Comparison of ENCODE assay signal across 8 cellular contexts in the genomic region with DNA sequence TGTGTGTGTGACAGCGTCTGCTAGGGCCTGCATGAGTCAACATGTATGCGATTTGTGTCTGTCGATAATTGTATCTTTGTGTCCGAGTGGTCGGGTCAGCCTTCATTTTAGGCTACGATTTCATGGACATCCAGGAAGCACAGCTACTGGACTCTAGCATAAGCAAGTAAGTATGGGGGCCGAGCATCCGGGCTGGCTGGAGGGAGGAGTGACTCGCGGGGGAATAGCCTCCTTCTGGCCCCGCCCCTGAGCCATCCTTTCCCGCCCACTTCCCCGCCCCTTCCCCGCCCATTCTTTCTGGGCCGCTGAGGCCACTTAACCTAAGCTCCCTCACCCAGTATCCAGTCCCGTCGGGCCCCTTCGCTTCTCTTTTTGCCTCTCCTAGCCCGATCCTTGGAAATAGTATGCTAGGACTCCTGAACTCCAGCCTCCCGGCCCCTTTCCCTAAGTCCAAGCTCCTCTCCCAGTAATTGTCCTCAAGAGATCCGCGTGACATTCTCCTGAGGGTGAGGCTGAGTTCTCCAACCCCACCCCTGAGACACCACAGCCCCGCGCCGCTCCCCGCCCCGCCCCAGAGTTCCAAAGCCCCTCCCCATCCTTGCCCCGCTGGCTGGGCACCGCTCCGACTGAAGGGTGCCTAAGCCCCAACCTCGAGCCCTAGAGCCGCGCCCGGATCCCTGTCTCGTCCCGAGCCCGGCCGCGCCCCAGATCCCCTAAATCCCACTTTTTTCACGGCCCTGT. TPM values are rescaled to one million over a fixed set of nuclear protein-coding genes. Genes with fewer than 3 reads are reported as not detected.
DNase-seq lines count a peak whose midpoint lies in the region; ATAC-seq and TF ChIP-seq lines count a peak whose summit lies in the region.

No MANE protein-coding gene starts in this region.

- peaks cover 18% of the 10 kb centered on the region for H3K4me1 Mint-ChIP-seq in activated CD8-positive, alpha-beta T cell treated with anti-CD3 and anti-CD28 coated beads for 36 hours (ENCODE audit: low read depth)

- H3K4me1 ChIP-seq in ectodermal cell (ENCODE audit: control insufficient read depth, insufficient read depth, low read length): peaks cover 36% of the 10 kb centered on the region

- no peak for TF ChIP-seq CTCF in activated CD8-positive, alpha-beta T cell treated with anti-CD3 and anti-CD28 coated beads for 36 hours (IDR thresholded peaks at IDR 0.05)

- intact Hi-C loops in activated CD8-positive, alpha-beta T cell treated with anti-CD3 and anti-CD28 coated beads for 36 hours (cut with micrococcal nuclease): no loop called here

- CTCF ChIA-PET in activated CD8-positive, alpha-beta T cell treated with anti-CD3 and anti-CD28 coated beads for 36 hours (lab: Charles Lee): interaction anchor here (0.8 to 8.2 kb wide), 19 partner anchors 8 to 948 kb away, joined by 3 to 91 read pairs (median 6); a partner anchor contains a TSS

- DNase-seq in GM04503 (ENCODE audit: low read depth): peak; percentile 62
- peak; percentile 96 for DNase-seq in NCI-H82 (lab: John Stamatoyannopoulos, UW)
- peak; percentile 90 for DNase-seq in activated CD8-positive, alpha-beta T cell treated with anti-CD3 and anti-CD28 coated beads for 36 hours
- peak; percentile 84 to 90 for DNase-seq in lung microvascular endothelial cell (ENCODE audit: low read depth in 2 of 2)
- peak; percentile 51 to 71 (median 52) for DNase-seq in stimulated activated CD4-positive, alpha-beta T cell treated with anti-CD3 and anti-CD28 coated beads, TNF-alpha, amount 100 ng/mL, for 1 hour (ENCODE audit: low read depth in 3 of 3, low spot score in 1 of 3)

- H3K4me3 Mint-ChIP-seq in activated CD8-positive, alpha-beta T cell treated with anti-CD3 and anti-CD28 coated beads for 36 hours: peak overlapping the region; percentile 82

- H3K4me3 ChIP-seq in ectodermal cell (ENCODE audit: insufficient read depth, low read depth, low read length): peak overlapping the region; percentile 60

- H3K36me3 ChIP-seq in ectodermal cell (ENCODE audit: control insufficient read depth, insufficient read depth, low read length): no peaks in the 10 kb centered on the region

- H3K27ac ChIP-seq in ectodermal cell (ENCODE audit: insufficient read depth, low read depth, low read length, poor library complexity, severe bottlenecking): peak overlapping the region; percentile 93

- ATAC-seq in HG03432 (IDR thresholded peaks at IDR 0.05; ENCODE audit: unreplicated experiment): peak; percentile 42
- peak; percentile 76 for ATAC-seq in activated CD8-positive, alpha-beta T cell treated with anti-CD3 and anti-CD28 coated beads for 36 hours
- no peak for ATAC-seq in HG03039 (IDR thresholded peaks at IDR 0.05; ENCODE audit: unreplicated experiment)

- H3K27me3 Mint-ChIP-seq in activated CD8-positive, alpha-beta T cell treated with anti-CD3 and anti-CD28 coated beads for 36 hours: no peaks in the 10 kb centered on the region

- peaks cover 13% of the 10 kb centered on the region for H3K27me3 ChIP-seq in ectodermal cell (ENCODE audit: control insufficient read depth, insufficient read depth, low read length, poor library complexity, severe bottlenecking)

- no peaks in the 10 kb centered on the region for H3K9me3 ChIP-seq in ectodermal cell (ENCODE audit: control insufficient read depth, low read length)

- 8 to 9% methylated on average over 39 to 40 of the region's 40 CpGs for WGBS in ectodermal cell, 2 experiments

- H3K36me3 Mint-ChIP-seq in activated CD8-positive, alpha-beta T cell treated with anti-CD3 and anti-CD28 coated beads for 36 hours (ENCODE audit: low read depth): no peaks in the 10 kb centered on the region

- H3K27ac Mint-ChIP-seq in activated CD8-positive, alpha-beta T cell treated with anti-CD3 and anti-CD28 coated beads for 36 hours: peak overlapping the region; percentile 71

- POLR2A ChIA-PET in activated CD8-positive, alpha-beta T cell treated with anti-CD3 and anti-CD28 coated beads for 36 hours (lab: Charles Lee): interaction anchor here (0.7 to 3.2 kb wide), 11 partner anchors 9 to 281 kb away, joined by 3 to 31 read pairs (median 3); no protein-coding TSS in a partner anchor

- H3K9me3 Mint-ChIP-seq in activated CD8-positive, alpha-beta T cell treated with anti-CD3 and anti-CD28 coated beads for 36 hours: no peaks in the 10 kb centered on the region

RNA-seq across cellular contexts. Expression of a gene that starts 1.2 kb away (rescaled TPM):
- 1 to 10 TPM; 8.3 to 9.5 TPM for total RNA-seq in activated CD8-positive, alpha-beta T cell treated with anti-CD3 and anti-CD28 coated beads for 36 hours
- polyA plus RNA-seq in ectodermal cell (2013, experiment 1 of 4): 27.7 TPM
- polyA plus RNA-seq in ectodermal cell (2013, experiment 2 of 4): 27.2 TPM
- polyA plus RNA-seq in ectodermal cell (2013, experiment 3 of 4): 20.3 TPM
- 22.7 TPM for polyA plus RNA-seq in ectodermal cell (2013, experiment 4 of 4)
- total RNA-seq in lung microvascular endothelial cell: 2.0 and 3.9 TPM in 2 replicates

RNA-seq across cellular contexts. Expression of a gene that starts 9.1 kb away (rescaled TPM):
- total RNA-seq in activated CD8-positive, alpha-beta T cell treated with anti-CD3 and anti-CD28 coated beads for 36 hours: not detected
- polyA plus RNA-seq in ectodermal cell (2013, experiment 1 of 4): not detected
- not detected for polyA plus RNA-seq in ectodermal cell (2013, experiment 2 of 4)
- 0.37 TPM for polyA plus RNA-seq in ectodermal cell (2013, experiment 3 of 4)
- not detected for polyA plus RNA-seq in ectodermal cell (2013, experiment 4 of 4)
- not detected in 2 replicates for total RNA-seq in lung microvascular endothelial cell

RNA-seq across cellular contexts. Expression of a gene that starts 17.6 kb away (rescaled TPM):
- total RNA-seq in activated CD8-positive, alpha-beta T cell treated with anti-CD3 and anti-CD28 coated beads for 36 hours: not detected
- 2.0 TPM for polyA plus RNA-seq in ectodermal cell (2013, experiment 1 of 4)
- polyA plus RNA-seq in ectodermal cell (2013, experiment 2 of 4): 1.8 TPM
- polyA plus RNA-seq in ectodermal cell (2013, experiment 3 of 4): 1.7 TPM
- polyA plus RNA-seq in ectodermal cell (2013, experiment 4 of 4): 2.7 TPM
- total RNA-seq in lung microvascular endothelial cell: not detected in 2 replicates

RNA-seq across cellular contexts. Expression of a gene that starts 23.7 kb away (rescaled TPM):
- 10 to 100 TPM; 77.7 to 80.6 TPM for total RNA-seq in activated CD8-positive, alpha-beta T cell treated with anti-CD3 and anti-CD28 coated beads for 36 hours
- polyA plus RNA-seq in ectodermal cell (2013, experiment 1 of 4): 12.0 TPM
- 12.4 TPM for polyA plus RNA-seq in ectodermal cell (2013, experiment 2 of 4)
- polyA plus RNA-seq in ectodermal cell (2013, experiment 3 of 4): 12.6 TPM
- 14.8 TPM for polyA plus RNA-seq in ectodermal cell (2013, experiment 4 of 4)
- total RNA-seq in lung microvascular endothelial cell: 0.22 TPM in 1 of 2 replicates, not detected in the other

RNA-seq across cellular contexts. Expression of a gene that starts 26.9 kb away (rescaled TPM):
- total RNA-seq in activated CD8-positive, alpha-beta T cell treated with anti-CD3 and anti-CD28 coated beads for 36 hours: 1 to 10 TPM; 1.1 to 1.7 TPM
- polyA plus RNA-seq in ectodermal cell (2013, experiment 1 of 4): 5.3 TPM
- 5.1 TPM for polyA plus RNA-seq in ectodermal cell (2013, experiment 2 of 4)
- 4.2 TPM for polyA plus RNA-seq in ectodermal cell (2013, experiment 3 of 4)
- 4.3 TPM for polyA plus RNA-seq in ectodermal cell (2013, experiment 4 of 4)
- under 0.01 and 0.22 TPM in 2 replicates for total RNA-seq in lung microvascular endothelial cell
